Comparison of ENCODE assay signal across 9 cellular contexts in genomic region chr3:175526609-175527280, GRCh38.
DNase-seq lines count a peak whose midpoint lies in the region; ATAC-seq and TF ChIP-seq lines count a peak whose summit lies in the region.
"Had no signal": no experiment of that assay in that cellular context is flagged by ENCODE, and none has a peak within 500 bp of the region (broad histone marks: within the 10 kb centered on the region; RNA-seq: fewer than 3 reads in every experiment).

No MANE protein-coding gene starts in this region.

- WGBS in HUES64, result 36% methylated on average over 4 of the region's 4 CpGs

- ATAC-seq in HG03460 (IDR thresholded peaks at IDR 0.05; ENCODE audit: unreplicated experiment) (no peak), HG02970 (IDR thresholded peaks at IDR 0.05; ENCODE audit: low FRiP score, unreplicated experiment) (no peak)

- intact Hi-C loops in dorsolateral prefrontal cortex (cut with DNase I), result no loop called here

- H3K27ac ChIP-seq in HUES64 (ENCODE audit: low read depth, low read length) (peak overlapping the region; percentile 69; the same call in 1 of the 2 replicates), dorsolateral prefrontal cortex (peak overlapping the region in 4 of 59 donors; percentile 8 to 47 (median 28))

- no peaks in the 10 kb centered on the region for H3K27me3 ChIP-seq in HUES64 (ENCODE audit: insufficient read depth, low read length)
- H3K27me3 ChIP-seq in dorsolateral prefrontal cortex, result no peaks in the 10 kb centered on the region

- TF ChIP-seq CTCF in dorsolateral prefrontal cortex (IDR thresholded peaks at IDR 0.05 in 54 of 56, conservative IDR thresholded peaks at IDR 0.05 in 2 of 56; ENCODE audit: low read depth in 1 of 56, partially characterized antibody in 56 of 56), result no peak

- peak overlapping the region; percentile 23 for H3K4me3 ChIP-seq in HUES64 (ENCODE audit: low read length)
- peak overlapping the region; percentile 10 to 68 (median 48) for H3K4me3 ChIP-seq in dorsolateral prefrontal cortex

- DNase-seq in AG08395 (ENCODE audit: low spot score) (peak; percentile 4), dorsolateral prefrontal cortex (no peak), myocyte (ENCODE audit: low read depth) (peak; percentile 22), cerebellar cortex (ENCODE audit: low spot score) (no peak), occipital lobe (lab: John Stamatoyannopoulos, UW) (no peak)
- DNase-seq: SHP77 had no signal

- H3K9ac ChIP-seq in HUES64 (ENCODE audit: low read depth, low read length), result peak overlapping the region; percentile 10; the same call in 1 of the 2 replicates

- H3K9me3 ChIP-seq in HUES64 (ENCODE audit: insufficient read depth, low read depth, low read length), result no peaks in the 10 kb centered on the region

- no peaks in the 10 kb centered on the region for H3K36me3 ChIP-seq in HUES64 (ENCODE audit: insufficient read depth, low read length)

- H3K4me1 ChIP-seq in HUES64 (ENCODE audit: insufficient read depth, low read length), result peaks cover 25% of the 10 kb centered on the region

Comparison
In these comparisons a context has a peak if more than half of its experiments do, and no peak if none do; other contexts are left out.
1. DNase-seq: peak in AG08395 (single experiment) and myocyte (single experiment); none in dorsolateral prefrontal cortex (0 of 10), cerebellar cortex (single experiment) and occipital lobe (single experiment).